8 cellular contexts compared by ENCODE assay signal in the genomic region with DNA sequence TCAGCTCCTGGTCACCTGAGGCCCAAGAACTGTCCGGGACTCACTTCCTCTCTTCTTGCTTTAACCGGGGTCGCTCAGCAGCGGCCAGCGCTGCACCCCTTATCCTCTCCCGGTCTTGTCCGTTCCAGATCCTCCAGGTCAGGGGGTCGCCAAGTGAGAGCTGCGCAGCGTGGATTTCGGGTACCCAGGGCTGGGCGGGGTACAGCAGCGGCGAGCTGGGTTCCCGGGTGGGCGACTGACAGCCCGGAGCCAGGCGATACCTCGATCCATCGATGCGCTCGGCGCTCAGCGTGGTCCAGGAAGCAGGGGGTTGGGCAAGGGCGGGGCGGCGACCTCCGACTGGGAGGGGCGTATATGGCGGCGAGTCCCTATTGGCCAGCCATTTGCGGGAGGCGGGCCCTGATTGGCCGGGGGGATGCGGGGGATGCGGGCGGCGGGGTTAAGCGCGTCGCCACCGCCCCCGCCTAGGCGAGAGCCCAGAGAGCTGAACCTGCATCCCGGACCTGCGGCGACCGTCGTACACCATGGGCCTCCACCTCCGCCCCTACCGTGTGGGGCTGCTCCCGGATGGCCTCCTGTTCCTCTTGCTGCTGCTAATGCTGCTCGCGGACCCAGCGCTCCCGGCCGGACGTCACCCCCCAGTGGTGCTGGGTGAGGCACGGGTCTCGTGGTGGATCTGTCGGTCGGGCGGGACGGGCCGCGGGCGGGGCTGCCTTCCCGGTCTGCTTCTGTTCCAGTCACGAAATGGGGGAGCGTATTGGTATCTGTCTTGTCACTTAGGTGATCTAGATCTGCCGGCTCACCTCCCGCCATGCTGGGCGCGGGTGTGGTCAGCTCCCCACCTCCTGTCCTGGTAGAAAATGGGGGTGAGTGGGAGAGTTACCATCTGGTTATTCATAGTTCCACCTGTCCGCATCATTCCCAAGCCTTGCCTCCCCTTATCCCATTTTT.
DNase-seq lines count a peak whose midpoint lies in the region; ATAC-seq and TF ChIP-seq lines count a peak whose summit lies in the region.

A gene with protein sequence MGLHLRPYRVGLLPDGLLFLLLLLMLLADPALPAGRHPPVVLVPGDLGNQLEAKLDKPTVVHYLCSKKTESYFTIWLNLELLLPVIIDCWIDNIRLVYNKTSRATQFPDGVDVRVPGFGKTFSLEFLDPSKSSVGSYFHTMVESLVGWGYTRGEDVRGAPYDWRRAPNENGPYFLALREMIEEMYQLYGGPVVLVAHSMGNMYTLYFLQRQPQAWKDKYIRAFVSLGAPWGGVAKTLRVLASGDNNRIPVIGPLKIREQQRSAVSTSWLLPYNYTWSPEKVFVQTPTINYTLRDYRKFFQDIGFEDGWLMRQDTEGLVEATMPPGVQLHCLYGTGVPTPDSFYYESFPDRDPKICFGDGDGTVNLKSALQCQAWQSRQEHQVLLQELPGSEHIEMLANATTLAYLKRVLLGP (plus strand): TSS at position 471 of the 951 bp plus-strand sequence. CDS start 54 bp downstream, at position 525.

- H3K4me3 ChIP-seq in choroid plexus epithelial cell (ENCODE audit: low read depth, low read length) = peak within 1 kb of the TSS; percentile 98

- no peaks in the 10 kb centered on the region for H3K27me3 ChIP-seq in layer of hippocampus (ENCODE audit: control insufficient read depth, insufficient read depth, low read length)

- H3K27ac ChIP-seq in layer of hippocampus (ENCODE audit: low read depth, low read length) = peak within 1 kb of the TSS; percentile 62

- peak; percentile 82 for ATAC-seq in GM18867 (IDR thresholded peaks at IDR 0.05; ENCODE audit: unreplicated experiment)
- ATAC-seq in HG03095 (IDR thresholded peaks at IDR 0.05; ENCODE audit: unreplicated experiment) = peak; percentile 86

- no peak for TF ChIP-seq CTCF in choroid plexus epithelial cell (conservative IDR thresholded peaks at IDR 0.05; ENCODE audit: low read depth, low read length)

- peak; percentile 98 for DNase-seq in AG08395 (ENCODE audit: low spot score)
- DNase-seq in NCI-H345 treated with DMSO at 0.1 percent for 48 hours (lab: John Stamatoyannopoulos, UW; ENCODE audit: unreplicated experiment) = peak; percentile 57
- peak; percentile 96 for DNase-seq in activated CD4-positive, alpha-beta T cell treated with anti-CD3 and anti-CD28 coated beads for 24 hours (ENCODE audit: low read depth in 2 of 2)
- DNase-seq in choroid plexus epithelial cell (ENCODE audit: low read depth) = peak; percentile 97
- peak; percentile 95 for DNase-seq in stimulated activated CD4-positive, alpha-beta T cell treated with anti-CD3 and anti-CD28 coated beads, Interleukin-1b, Interleukin-23, amount 100 ng/mL, for 1 hour (ENCODE audit: low read depth in 2 of 2)

Comparison
In these comparisons a context has a peak if more than half of its experiments do, and no peak if none do; other contexts are left out.
1. Peak in every context shown above with its lines: DNase-seq, ATAC-seq, H3K4me3 ChIP-seq and H3K27ac ChIP-seq.